ENCODE assay signal across 14 cellular contexts in genomic region chr12:92049403-92049802, GRCh38.
DNase-seq lines count a peak whose midpoint lies in the region; ATAC-seq and TF ChIP-seq lines count a peak whose summit lies in the region.
"Had no signal": no experiment of that assay in that cellular context is flagged by ENCODE, and none has a peak within 500 bp of the region (broad histone marks: within the 10 kb centered on the region; RNA-seq: fewer than 3 reads in every experiment).

No MANE protein-coding gene starts in this region.

- CTCF ChIA-PET in activated CD4-positive, alpha-beta T cell treated with anti-CD3 and anti-CD28 coated beads for 36 hours (lab: Charles Lee): interaction anchor here (0.9 to 1.4 kb wide), 3 partner anchors 9 to 75 kb away, joined by 3 read pairs; no protein-coding TSS in a partner anchor

- no peak overlapping the region for H3K27ac ChIP-seq in esophagus squamous epithelium
- H3K27ac ChIP-seq: heart left ventricle, psoas muscle, transverse colon had no signal

- no peak overlapping the region for H3K4me3 Mint-ChIP-seq in activated T-helper 1 cell treated with anti-CD3 and anti-CD28 coated beads, Interleukin-12 subunit alpha, Interleukin-12 subunit beta, Interleukin-2, Interleukin-4 antibody, amounts not matched to agents 30 ng/mL and 10 ng/mL and 1 ng/mL, durations not matched to agents 14 hours and 24 hours and 36 hours
- H3K4me3 Mint-ChIP-seq in activated CD4-positive, alpha-beta T cell treated with anti-CD3 and anti-CD28 coated beads for 36 hours: no peak overlapping the region
- H3K4me3 Mint-ChIP-seq: CD8-positive, alpha-beta memory T cell had no signal

- peaks cover 25% of the 10 kb centered on the region for H3K36me3 Mint-ChIP-seq in activated T-helper 1 cell treated with anti-CD3 and anti-CD28 coated beads, Interleukin-12 subunit alpha, Interleukin-12 subunit beta, Interleukin-2, Interleukin-4 antibody, amounts not matched to agents 30 ng/mL and 10 ng/mL and 1 ng/mL, durations not matched to agents 14 hours and 24 hours and 36 hours (ENCODE audit: low read depth)
- H3K36me3 Mint-ChIP-seq in activated CD4-positive, alpha-beta T cell treated with anti-CD3 and anti-CD28 coated beads for 36 hours (ENCODE audit: low read depth): peaks cover 25% of the 10 kb centered on the region

- ATAC-seq in GM18519 (IDR thresholded peaks at IDR 0.05; ENCODE audit: low FRiP score, unreplicated experiment) (peak; percentile 80), GM21423 (IDR thresholded peaks at IDR 0.05; ENCODE audit: unreplicated experiment) (peak; percentile 84), HG03064 (IDR thresholded peaks at IDR 0.05; ENCODE audit: low read depth, unreplicated experiment) (peak; percentile 74), HG03439 (IDR thresholded peaks at IDR 0.05; ENCODE audit: unreplicated experiment) (no peak)
- no peak for ATAC-seq in activated CD4-positive, alpha-beta T cell treated with anti-CD3 and anti-CD28 coated beads for 36 hours
- ATAC-seq: heart left ventricle, psoas muscle had no signal

- H3K27ac Mint-ChIP-seq in activated T-helper 1 cell treated with anti-CD3 and anti-CD28 coated beads, Interleukin-12 subunit alpha, Interleukin-12 subunit beta, Interleukin-2, Interleukin-4 antibody, amounts not matched to agents 30 ng/mL and 10 ng/mL and 1 ng/mL, durations not matched to agents 14 hours and 24 hours and 36 hours: peak overlapping the region; percentile 19
- H3K27ac Mint-ChIP-seq in activated CD4-positive, alpha-beta T cell treated with anti-CD3 and anti-CD28 coated beads for 36 hours: no peak overlapping the region

- no peaks in the 10 kb centered on the region for H3K27me3 Mint-ChIP-seq in activated T-helper 1 cell treated with anti-CD3 and anti-CD28 coated beads, Interleukin-12 subunit alpha, Interleukin-12 subunit beta, Interleukin-2, Interleukin-4 antibody, amounts not matched to agents 30 ng/mL and 10 ng/mL and 1 ng/mL, durations not matched to agents 14 hours and 24 hours and 36 hours (ENCODE audit: insufficient read depth)
- H3K27me3 Mint-ChIP-seq in activated CD4-positive, alpha-beta T cell treated with anti-CD3 and anti-CD28 coated beads for 36 hours: no peaks in the 10 kb centered on the region

- H3K9me3 Mint-ChIP-seq in activated T-helper 1 cell treated with anti-CD3 and anti-CD28 coated beads, Interleukin-12 subunit alpha, Interleukin-12 subunit beta, Interleukin-2, Interleukin-4 antibody, amounts not matched to agents 30 ng/mL and 10 ng/mL and 1 ng/mL, durations not matched to agents 14 hours and 24 hours and 36 hours: peaks cover 12% of the 10 kb centered on the region
- H3K9me3 Mint-ChIP-seq in activated CD4-positive, alpha-beta T cell treated with anti-CD3 and anti-CD28 coated beads for 36 hours (ENCODE audit: low read depth): peaks cover 9% of the 10 kb centered on the region
- H3K9me3 Mint-ChIP-seq: CD8-positive, alpha-beta memory T cell had no signal

- no peaks in the 10 kb centered on the region for H3K4me1 ChIP-seq in esophagus squamous epithelium
- H3K4me1 ChIP-seq: psoas muscle, transverse colon had no signal

- no peak overlapping the region for H3K4me3 ChIP-seq in esophagus squamous epithelium
- H3K4me3 ChIP-seq: heart left ventricle, psoas muscle, transverse colon had no signal

- intact Hi-C loops in activated T-helper 1 cell treated with anti-CD3 and anti-CD28 coated beads, Interleukin-12 subunit alpha, Interleukin-12 subunit beta, Interleukin-2, Interleukin-4 antibody, amounts not matched to agents 30 ng/mL and 10 ng/mL and 1 ng/mL, durations not matched to agents 14 hours and 24 hours and 36 hours (cut with micrococcal nuclease): no loop called here
- intact Hi-C loops in esophagus squamous epithelium (cut with DNase I): no loop called here
- intact Hi-C loops in activated CD4-positive, alpha-beta T cell treated with anti-CD3 and anti-CD28 coated beads for 36 hours (cut with DNase I, micrococcal nuclease): no loop called here

- H3K36me3 ChIP-seq in esophagus squamous epithelium: no peaks in the 10 kb centered on the region
- H3K36me3 ChIP-seq: heart left ventricle, transverse colon had no signal

- no peak for DNase-seq in activated T-helper 1 cell treated with anti-CD3 and anti-CD28 coated beads, Interleukin-12 subunit alpha, Interleukin-12 subunit beta, Interleukin-2, Interleukin-4 antibody, amounts not matched to agents 30 ng/mL and 10 ng/mL and 1 ng/mL, durations not matched to agents 14 hours and 24 hours and 36 hours (ENCODE audit: low spot score)
- no peak for DNase-seq in esophagus squamous epithelium (lab: John Stamatoyannopoulos, UW)
- no peak for DNase-seq in central memory CD4-positive, alpha-beta T cell
- no peak for DNase-seq in activated CD4-positive, alpha-beta T cell treated with anti-CD3 and anti-CD28 coated beads for 36 hours
- DNase-seq: activated CD4-positive, alpha-beta T cell treated with anti-CD3 and anti-CD28 coated beads, Interleukin-2, amount 50 U/mL, for 1 hour; CD8-positive, alpha-beta memory T cell; heart left ventricle; mesendoderm; psoas muscle; transverse colon had no signal

- POLR2A ChIA-PET in activated CD4-positive, alpha-beta T cell treated with anti-CD3 and anti-CD28 coated beads for 36 hours (lab: Charles Lee): no interaction called here

- no peaks in the 10 kb centered on the region for H3K9me3 ChIP-seq in esophagus squamous epithelium
- H3K9me3 ChIP-seq: heart left ventricle, psoas muscle, transverse colon had no signal

- H3K4me1 Mint-ChIP-seq in activated T-helper 1 cell treated with anti-CD3 and anti-CD28 coated beads, Interleukin-12 subunit alpha, Interleukin-12 subunit beta, Interleukin-2, Interleukin-4 antibody, amounts not matched to agents 30 ng/mL and 10 ng/mL and 1 ng/mL, durations not matched to agents 14 hours and 24 hours and 36 hours (ENCODE audit: low read depth): peaks cover 73% of the 10 kb centered on the region
- peaks cover 73% of the 10 kb centered on the region for H3K4me1 Mint-ChIP-seq in activated CD4-positive, alpha-beta T cell treated with anti-CD3 and anti-CD28 coated beads for 36 hours

- WGBS in esophagus squamous epithelium, 2 donors: 68 to 87% methylated on average over 3 of the region's 3 CpGs

- no peak for TF ChIP-seq CTCF in esophagus squamous epithelium (IDR thresholded peaks at IDR 0.05)

- TF ChIP-seq POLR2A in esophagus squamous epithelium (IDR thresholded peaks at IDR 0.05): no peak

- H3K27me3 ChIP-seq in esophagus squamous epithelium: no peaks in the 10 kb centered on the region
- H3K27me3 ChIP-seq: heart left ventricle, transverse colon had no signal

Comparison
In these comparisons a context has a peak if more than half of its experiments do, and no peak if none do; other contexts are left out.
1. ATAC-seq: peak in GM18519 (single experiment), GM21423 (single experiment) and HG03064 (single experiment); none in HG03439 (single experiment) and activated CD4-positive, alpha-beta T cell treated with anti-CD3 and anti-CD28 coated beads for 36 hours (single experiment).